In genomic region chr2:162106746-162107145, GRCh38 we compare ENCODE assay signal across 29 cellular contexts. TPM values are rescaled to one million over a fixed set of nuclear protein-coding genes. Genes with fewer than 3 reads are reported as not detected.
DNase-seq lines count a peak whose midpoint lies in the region; ATAC-seq, FAIRE-seq and TF ChIP-seq lines count a peak whose summit lies in the region.
"Had no signal": no experiment of that assay in that cellular context is flagged by ENCODE, and none has a peak within 500 bp of the region (broad histone marks: within the 10 kb centered on the region; RNA-seq: fewer than 3 reads in every experiment).

No MANE protein-coding gene starts in this region.

- H3K9me2 ChIP-seq in GM23248 (ENCODE audit: insufficient read depth) = no peaks in the 10 kb centered on the region

- H3K36me3 ChIP-seq in GM23248 (ENCODE audit: low read depth) (no peaks in the 10 kb centered on the region), pancreas (no peaks in the 10 kb centered on the region)
- no peaks in the 10 kb centered on the region for H3K36me3 ChIP-seq in effector memory CD4-positive, alpha-beta T cell (ENCODE audit: control insufficient read depth, insufficient read depth, low read length)
- H3K36me3 ChIP-seq: BLaER1 treated with 17β-estradiol and CSF1 and Interleukin-3, amounts not matched to agents 10 nM and 100 nM; MG63 had no signal

- intact Hi-C loops in Right ventricle myocardium inferior (cut with DNase I) (no loop called here), cardiac septum (cut with DNase I) (no loop called here), left ventricle myocardium superior (cut with micrococcal nuclease) (no loop called here), pancreas (cut with DNase I) (no loop called here)

- H3K4me3 ChIP-seq in GM23248 (no peak overlapping the region), pancreas (no peak overlapping the region)
- H3K4me3 ChIP-seq in effector memory CD4-positive, alpha-beta T cell (ENCODE audit: insufficient read depth, low read depth, low read length, poor library complexity, severe bottlenecking) = no peak overlapping the region
- H3K4me3 ChIP-seq: BLaER1 treated with 17β-estradiol and CSF1 and Interleukin-3, amounts not matched to agents 10 nM and 100 nM; MG63 had no signal

- ATAC-seq in Right ventricle myocardium inferior = peak; percentile 30
- peak; percentile 67 for ATAC-seq in left ventricle myocardium superior
- ATAC-seq in pancreas = no peak
- no peak for ATAC-seq in HG02623 (IDR thresholded peaks at IDR 0.05; ENCODE audit: unreplicated experiment)

- H3K9ac ChIP-seq in GM23248 = no peak overlapping the region
- H3K9ac ChIP-seq: BLaER1 treated with 17β-estradiol and CSF1 and Interleukin-3, amounts not matched to agents 10 nM and 100 nM had no signal

- no peak overlapping the region for H2AFZ ChIP-seq in GM23248

- peak; percentile 43 for FAIRE-seq in pancreas (lab: Jason Lieb, UNC)
- FAIRE-seq: A204.1, GM18507, H54 had no signal

- H3K27me3 ChIP-seq in GM23248 (replicated peaks; ENCODE audit: insufficient read depth) (no peaks in the 10 kb centered on the region), pancreas (no peaks in the 10 kb centered on the region)
- H3K27me3 ChIP-seq in effector memory CD4-positive, alpha-beta T cell (replicated peaks; ENCODE audit: control insufficient read depth, insufficient read depth, low read length, poor library complexity, severe bottlenecking) = no peaks in the 10 kb centered on the region
- H3K27me3 ChIP-seq: BLaER1 treated with 17β-estradiol and CSF1 and Interleukin-3, amounts not matched to agents 10 nM and 100 nM; MG63 had no signal

- no peak for TF ChIP-seq CTCF in pancreas (IDR thresholded peaks at IDR 0.05)

- no peaks in the 10 kb centered on the region for H3K9me3 ChIP-seq in GM23248 (ENCODE audit: low read depth)
- no peaks in the 10 kb centered on the region for H3K9me3 ChIP-seq in pancreas
- no peaks in the 10 kb centered on the region for H3K9me3 ChIP-seq in effector memory CD4-positive, alpha-beta T cell (ENCODE audit: control insufficient read depth, low read length)
- H3K9me3 ChIP-seq: BLaER1 treated with 17β-estradiol and CSF1 and Interleukin-3, amounts not matched to agents 10 nM and 100 nM; MG63 had no signal

- in situ Hi-C loops in GM23248 (cut with MboI) = no loop called here

- peaks cover 3% of the 10 kb centered on the region; the same call in 1 of the 2 replicates for H3F3A ChIP-seq in GM23248 (ENCODE audit: insufficient read depth)

- no peaks in the 10 kb centered on the region for H3K79me2 ChIP-seq in GM23248 (ENCODE audit: insufficient read depth)

- H3K4me1 ChIP-seq in GM23248 (ENCODE audit: insufficient read depth) (peaks cover 10% of the 10 kb centered on the region; the same call in 1 of the 2 replicates), pancreas (no peaks in the 10 kb centered on the region)
- H3K4me1 ChIP-seq in effector memory CD4-positive, alpha-beta T cell (ENCODE audit: control insufficient read depth, insufficient read depth, low read length, poor library complexity, severe bottlenecking) = no peaks in the 10 kb centered on the region

- peak overlapping the region; percentile 9; the same call in 1 of the 2 replicates for H3K27ac ChIP-seq in GM23248
- no peak overlapping the region for H3K27ac ChIP-seq in pancreas
- H3K27ac ChIP-seq in effector memory CD4-positive, alpha-beta T cell (ENCODE audit: insufficient read depth, low read length, poor library complexity, severe bottlenecking) = no peak overlapping the region
- H3K27ac ChIP-seq: BLaER1 treated with 17β-estradiol and CSF1 and Interleukin-3, amounts not matched to agents 10 nM and 100 nM had no signal

- no peaks in the 10 kb centered on the region for H4K20me1 ChIP-seq in GM23248 (ENCODE audit: insufficient read depth)
- H4K20me1 ChIP-seq: BLaER1 treated with 17β-estradiol and CSF1 and Interleukin-3, amounts not matched to agents 10 nM and 100 nM had no signal

- 94 to 95% methylated on average over 1 of the region's 1 CpG for WGBS in GM23248 (ENCODE audit: low coverage in 1 of 2, low lambda C conversion rate in 2 of 2, missing lambda C conversion rate in 2 of 2), 2 experiments
- WGBS in pancreas, 2 donors = 70 to 82% methylated on average over 1 of the region's 1 CpG

- DNase-seq in Right ventricle myocardium inferior (ENCODE audit: missing footprints) (no peak), cardiac septum (ENCODE audit: low spot score) (no peak), GM23248 (no peak), left ventricle myocardium superior (no peak), pancreas (no peak), cortex of kidney (lab: John Stamatoyannopoulos, UW) (no peak)
- DNase-seq in effector memory CD4-positive, alpha-beta T cell = no peak
- DNase-seq: AML-193; CD4-positive, alpha-beta memory T cell; COR-L47; DMS53; KG1; MG63; NCI-H1105 treated with DMSO at 0.1 percent for 48 hours; NCI-H146; NCI-H1930; NCI-H2107; NCI-H446 treated with DMSO at 0.1 percent for 48 hours; NCI-H526 treated with DMSO at 0.1 percent for 48 hours; RPMI8226; SHP77 treated with DMSO at 0.1 percent for 48 hours had no signal

- no peak overlapping the region for H3K4me2 ChIP-seq in GM23248 (ENCODE audit: unreplicated experiment)

RNA-seq across cellular contexts. Expression of gene DPP4, which starts 32.7 kb away (rescaled TPM):
- total RNA-seq in Right ventricle myocardium inferior (5.4 TPM), cardiac septum (3.4 TPM), left ventricle myocardium superior (6.7 TPM), pancreas (1 to 10 TPM in 5 of 6 donors, under 1 TPM in 1; 0.98 to 3.4 (median 2.4) TPM)
- total RNA-seq in GM23248 (2014; rRNA removed; shearing (Covaris generic)) = 33.5 and 39.9 TPM in 2 replicates
- polyA plus RNA-seq in GM23248 (2016; fragmentation: Nextera tagmentation; extraction: Ambion mirVana) (30.1 and 31.6 TPM in 2 replicates), pancreas (1 to 10 TPM; 1.3 to 6.4 TPM)
- total RNA-seq: G401, HT1080 had no signal

RNA-seq across cellular contexts. Expression of gene GCG, which starts 45.3 kb away (rescaled TPM):
- not detected for total RNA-seq in Right ventricle myocardium inferior
- not detected for total RNA-seq in cardiac septum
- not detected in 2 replicates for total RNA-seq in GM23248 (2014; rRNA removed; shearing (Covaris generic))
- polyA plus RNA-seq in GM23248 (2016; fragmentation: Nextera tagmentation; extraction: Ambion mirVana) = not detected in 2 replicates
- total RNA-seq in left ventricle myocardium superior = not detected
- 1,000 to 10,000 TPM in 1 of 6 donors, 100 to 1,000 TPM in 4, 10 to 100 TPM in 1; 92.8 to 1,775 (median 244) TPM for total RNA-seq in pancreas
- 1,000 to 10,000 TPM; 1,874 to 9,451 TPM for polyA plus RNA-seq in pancreas
- total RNA-seq: CD4-positive, alpha-beta memory T cell; Daoy; G401 had no signal
- polyA plus RNA-seq: CD4-positive, alpha-beta memory T cell had no signal

Comparison
In these comparisons a context has a peak if more than half of its experiments do, and no peak if none do; other contexts are left out.
1. ATAC-seq: peak in Right ventricle myocardium inferior (single experiment) and left ventricle myocardium superior (single experiment); none in pancreas (0 of 4) and HG02623 (single experiment).
2. RNA of gene GCG, which starts 45.3 kb away (total RNA-seq): 92.8 to 1,775 TPM in pancreas; not detected in Right ventricle myocardium inferior (single experiment), not detected in cardiac septum (single experiment), not detected in GM23248 and not detected in left ventricle myocardium superior (single experiment); every median in the first group is over 10 times any median in the second.